19 cellular contexts compared by ENCODE assay signal in the genomic region with DNA sequence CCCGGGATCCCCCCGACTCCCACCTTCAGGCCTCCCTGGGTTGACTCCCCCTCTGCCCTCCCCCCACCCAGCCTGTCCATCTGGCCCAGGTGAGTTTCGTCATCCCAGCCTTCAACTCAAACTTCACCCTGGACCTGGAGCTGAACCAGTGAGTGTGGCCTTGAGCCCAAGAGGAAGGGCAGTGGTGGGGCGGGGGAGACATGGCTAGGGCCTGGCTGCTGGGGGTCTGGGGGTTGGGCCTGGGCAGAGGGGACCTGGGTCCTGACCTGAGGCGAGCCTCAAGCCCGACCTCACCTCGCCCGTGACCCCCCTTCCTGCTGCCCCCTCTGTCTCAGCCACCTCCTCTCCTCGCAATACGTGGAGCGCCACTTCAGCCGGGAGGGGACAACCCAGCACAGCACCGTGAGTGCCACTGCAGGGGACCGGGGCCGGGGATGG. TPM values are rescaled to one million over a fixed set of nuclear protein-coding genes. Genes with fewer than 3 reads are reported as not detected.
DNase-seq lines count a peak whose midpoint lies in the region; ATAC-seq, FAIRE-seq and TF ChIP-seq lines count a peak whose summit lies in the region.
"Had no signal": no experiment of that assay in that cellular context is flagged by ENCODE, and none has a peak within 500 bp of the region (broad histone marks: within the 10 kb centered on the region; RNA-seq: fewer than 3 reads in every experiment).

No MANE protein-coding gene starts in this region.

- intact Hi-C loops in HepG2 (cut with micrococcal nuclease; ENCODE audit: unreplicated experiment) (no loop called here), esophagus squamous epithelium (cut with DNase I) (no loop called here), ascending aorta (cut with DNase I) (no loop called here)

- H3K27me3 ChIP-seq in BLaER1, result no peaks in the 10 kb centered on the region
- H3K27me3 ChIP-seq in WERI-Rb-1 (ENCODE audit: insufficient read depth, low read depth, severe bottlenecking), result no peaks in the 10 kb centered on the region
- peaks cover 10 to 58% of the 10 kb centered on the region in 2 experiments; a peak in 4 of 5 replicates for H3K27me3 ChIP-seq in HepG2 (ENCODE audit: control insufficient read depth in 1 of 2, insufficient read depth in 2 of 2, low read length in 2 of 2)
- H3K27me3 ChIP-seq in esophagus squamous epithelium, result peaks cover 0 to 86% (median 0%) of the 10 kb centered on the region in 4 donors
- no peaks in the 10 kb centered on the region for H3K27me3 ChIP-seq in ascending aorta

- BruUV-seq in HepG2 (replicated peaks; lab: Mats Ljungman, UMichigan), result no TSS peak

- no peak overlapping the region for H3K4me3 ChIP-seq in BLaER1
- H3K4me3 ChIP-seq in WERI-Rb-1 (ENCODE audit: low read depth, low read length), result no peak overlapping the region
- H3K4me3 ChIP-seq in HepG2 (replicated peaks in 1 of 3; ENCODE audit: insufficient read depth in 1 of 3, low read depth in 2 of 3, low read length in 3 of 3), result peak overlapping the region in 1 of 3 experiments; percentile 22; a peak in 1 of 6 replicates
- H3K4me3 ChIP-seq in esophagus squamous epithelium, result no peak overlapping the region
- H3K4me3 ChIP-seq in ascending aorta, result no peak overlapping the region
- H3K4me3 ChIP-seq: HAP-1 had no signal

- H3K27ac ChIP-seq in BLaER1, result no peak overlapping the region
- H3K27ac ChIP-seq in WERI-Rb-1, result peak overlapping the region; percentile 80
- H3K27ac ChIP-seq in HepG2 (ENCODE audit: extremely low read length, insufficient read depth, low read length), result no peak overlapping the region
- no peak overlapping the region for H3K27ac ChIP-seq in esophagus squamous epithelium
- no peak overlapping the region for H3K27ac ChIP-seq in ascending aorta
- H3K27ac ChIP-seq: C4-2B, HL-60 had no signal

- peak; percentile 27 for ATAC-seq in HepG2
- ATAC-seq: CD8-positive, alpha-beta T cell had no signal

- CTCF ChIA-PET in HepG2 (lab: Yijun Ruan, JAX; ENCODE audit: low intra/inter-chr PET ratio, low total read pairs) (no interaction called here), HEK293T (lab: Yijun Ruan, JAX) (interaction anchor here (0.6 kb wide), 1 partner anchor 10 kb away, joined by 3 read pairs; no protein-coding TSS in a partner anchor)

- no peaks in the 10 kb centered on the region for H3K36me3 ChIP-seq in BLaER1
- H3K36me3 ChIP-seq in WERI-Rb-1, result peaks cover 16% of the 10 kb centered on the region
- no peaks in the 10 kb centered on the region for H3K36me3 ChIP-seq in HepG2 (replicated peaks in 1 of 2; ENCODE audit: control insufficient read depth in 1 of 2, insufficient read depth in 2 of 2, low read length in 2 of 2)
- H3K36me3 ChIP-seq in esophagus squamous epithelium, result no peaks in the 10 kb centered on the region
- H3K36me3 ChIP-seq in ascending aorta, result no peaks in the 10 kb centered on the region
- H3K36me3 ChIP-seq: HAP-1 had no signal

- H4K20me1 ChIP-seq in BLaER1 (no peaks in the 10 kb centered on the region), HepG2 (ENCODE audit: insufficient read depth, low read length) (no peaks in the 10 kb centered on the region)

- TF ChIP-seq CTCF in WERI-Rb-1 (IDR thresholded peaks at IDR 0.05; ENCODE audit: low read depth, low read length) (no peak), HepG2 (CRISPR knock-in tag; IDR thresholded peaks at IDR 0.05) (peak; percentile 29), esophagus squamous epithelium (IDR thresholded peaks at IDR 0.05) (no peak), ascending aorta (IDR thresholded peaks at IDR 0.05) (no peak)

- DNase-seq in HTR-8/SVneo (ENCODE audit: insufficient read length, low spot score) (no peak), WERI-Rb-1 (no peak), HepG2 (ENCODE audit: low spot score) (peak; percentile 38), esophagus squamous epithelium (lab: John Stamatoyannopoulos, UW) (no peak), HEK293T (ENCODE audit: extremely low spot score) (no peak), ascending aorta (ENCODE audit: low spot score in 2 of 2) (no peak)
- DNase-seq: COR-L47, DND-41, GDM1, GOT3, HFFc6, IMR-90 had no signal

- H3K9ac ChIP-seq in BLaER1, result no peak overlapping the region
- no peak overlapping the region for H3K9ac ChIP-seq in HepG2 (ENCODE audit: insufficient read depth, low read depth, low read length)

- H3K9me3 ChIP-seq in BLaER1 (no peaks in the 10 kb centered on the region), WERI-Rb-1 (ENCODE audit: severe bottlenecking) (no peaks in the 10 kb centered on the region), HepG2 (ENCODE audit: low read length) (no peaks in the 10 kb centered on the region), esophagus squamous epithelium (no peaks in the 10 kb centered on the region), ascending aorta (no peaks in the 10 kb centered on the region)
- H3K9me3 ChIP-seq: HAP-1 had no signal

- in situ Hi-C loops in HepG2 (cut with HindIII; ENCODE audit: extremely low pct_ligation_motif_present, low pct_unique_long_range_greater_than_20kb), result no loop called here

- TF ChIP-seq EP300 in HepG2 (IDR thresholded peaks at IDR 0.05; ENCODE audit: low read depth in 2 of 2, low read length in 2 of 2) (0 out of 4 replicates have a peak, but pooled peaks of 1 of the 2 experiments have one; percentile 35), HepG2 (CRISPR knock-in tag; IDR thresholded peaks at IDR 0.05; ENCODE audit: borderline replicate concordance) (no peak)

- TF ChIP-seq POLR2A in HepG2 (IDR thresholded peaks at IDR 0.05; ENCODE audit: insufficient read depth in 1 of 2, low read depth in 2 of 2, low read length in 2 of 2), result no peak
- no peak for TF ChIP-seq POLR2A in esophagus squamous epithelium (IDR thresholded peaks at IDR 0.05)

- H3K79me2 ChIP-seq in HepG2 (ENCODE audit: insufficient read depth, low read length), result no peaks in the 10 kb centered on the region

- H2AFZ ChIP-seq in HepG2 (ENCODE audit: low read length), result no peak overlapping the region

- H3K4me2 ChIP-seq in BLaER1 (peak overlapping the region; percentile 14; the same call in 1 of the 2 replicates), HepG2 (ENCODE audit: low read depth, low read length) (peak overlapping the region; percentile 46)

- WGBS in HepG2 (ENCODE audit: low lambda C conversion rate), result 12% methylated on average over 15 of the region's 15 CpGs
- no CpG with 5 or more reads among the region's 15 CpGs for WGBS in esophagus squamous epithelium, 2 donors

- POLR2A ChIA-PET in HepG2 (lab: Yijun Ruan, JAX) (interaction anchor here (0.6 to 0.7 kb wide), 2 partner anchors 29 to 211 kb away, joined by 3 read pairs; no protein-coding TSS in a partner anchor), HEK293T (lab: Yijun Ruan, JAX) (interaction anchor here (1.6 kb wide), 1 partner anchor 11 kb away, joined by 7 read pairs; the partner anchor contains the start of gene ADAM11)

- H3K4me1 ChIP-seq in BLaER1, result peaks cover 57% of the 10 kb centered on the region
- H3K4me1 ChIP-seq in HepG2 (ENCODE audit: insufficient read depth, low read length), result peaks cover 37% of the 10 kb centered on the region
- H3K4me1 ChIP-seq in esophagus squamous epithelium, result peaks cover 0 to 6% (median 4%) of the 10 kb centered on the region in 3 donors
- no peaks in the 10 kb centered on the region for H3K4me1 ChIP-seq in ascending aorta

- peak; percentile 51 for FAIRE-seq in HTR-8/SVneo (lab: Jason Lieb, UNC)
- peak; percentile 75 for FAIRE-seq in HepG2 (lab: Jason Lieb, UNC)
- FAIRE-seq: A204.1, GM12892 had no signal

- no peak for TF ChIP-seq RAD21 in HepG2 (CRISPR knock-in tag; IDR thresholded peaks at IDR 0.05)

TF ChIP-seq in HEK293T, 16 proteins besides CTCF, POLR2A, EP300 and RAD21:
- TF ChIP-seq SP1 (IDR thresholded peaks at IDR 0.05) (no peak), ZNF384 (IDR thresholded peaks at IDR 0.05) (no peak), LEF1 (IDR thresholded peaks at IDR 0.05; ENCODE audit: borderline replicate concordance) (no peak), FOXM1 (IDR thresholded peaks at IDR 0.05; ENCODE audit: borderline replicate concordance) (no peak)

RNA-seq across cellular contexts. Expression of gene ADAM11, which starts 10.9 kb away (rescaled TPM):
- total RNA-seq in HepG2 (2016; rRNA removed; fragmentation: Illumina TruSeq; extraction: Trizol) (0.44 and 0.91 TPM in 2 replicates), esophagus squamous epithelium (under 1 TPM in 2 of 4 donors, not detected in 2; 0.18 to 0.38 TPM), ascending aorta (not detected)
- 0.18 and 0.40 TPM in 2 replicates for total RNA-seq in HepG2 (2016; cell fraction: cytosol; rRNA removed; fragmentation: Illumina TruSeq; extraction: Trizol; ENCODE audit: low read depth)
- total RNA-seq in HepG2 (2016; cell fraction: insoluble cytoplasmic fraction; rRNA removed; fragmentation: Illumina TruSeq; extraction: Trizol), result 0.40 and 0.76 TPM in 2 replicates
- total RNA-seq in HepG2 (2016; cell fraction: membrane; rRNA removed; fragmentation: Illumina TruSeq; extraction: Trizol), result 0.59 TPM in 2 replicates
- total RNA-seq in HepG2 (2016; cell fraction: nucleus; rRNA removed; fragmentation: Illumina TruSeq; extraction: Trizol), result 1.4 and 1.8 TPM in 2 replicates
- 0.33 and 0.38 TPM in 2 replicates for polyA plus RNA-seq in HepG2 (2011; rRNA removed)
- polyA plus RNA-seq in HepG2 (2011; cell fraction: cytosol; rRNA removed), result 0.09 and 0.34 TPM in 2 replicates
- 2.0 and 2.2 TPM in 2 replicates for polyA plus RNA-seq in HepG2 (2011; cell fraction: nucleus; rRNA removed)
- 0.19 and 0.40 TPM in 2 replicates for polyA plus RNA-seq in HepG2 (2012)
- polyA plus RNA-seq in HepG2 (2016; cell fraction: cytosol; fragmentation: Illumina TruSeq; extraction: Trizol; ENCODE audit: low read depth), result 0.17 and 0.23 TPM in 2 replicates
- polyA plus RNA-seq in HepG2 (2016; cell fraction: insoluble cytoplasmic fraction; fragmentation: Illumina TruSeq; extraction: Trizol; ENCODE audit: low read depth), result 0.50 and 0.58 TPM in 2 replicates
- 0.31 and 0.34 TPM in 2 replicates for polyA plus RNA-seq in HepG2 (2016; cell fraction: membrane; fragmentation: Illumina TruSeq; extraction: Trizol; ENCODE audit: low read depth)
- polyA plus RNA-seq in HepG2 (2016; cell fraction: nucleus; fragmentation: Illumina TruSeq; extraction: Trizol; ENCODE audit: insufficient read depth, low read depth), result 2.2 and 3.0 TPM in 2 replicates
- polyA minus RNA-seq in HepG2 (2011; rRNA and poly(A)+ RNA removed; ENCODE audit: low replicate concordance), result 2.1 and 2.5 TPM in 2 replicates
- 0.18 and 0.69 TPM in 2 replicates for polyA minus RNA-seq in HepG2 (2011; cell fraction: cytosol; rRNA and poly(A)+ RNA removed)
- polyA minus RNA-seq in HepG2 (2011; cell fraction: nucleus; rRNA and poly(A)+ RNA removed), result 0.87 and 0.90 TPM in 2 replicates
